In genomic region chr14:65054471-65055085, GRCh38 we compare ENCODE assay signal across 12 cellular contexts. TPM values are rescaled to one million over a fixed set of nuclear protein-coding genes. Genes with fewer than 3 reads are reported as not detected.
DNase-seq lines count a peak whose midpoint lies in the region; ATAC-seq and TF ChIP-seq lines count a peak whose summit lies in the region.
"Had no signal": no experiment of that assay in that cellular context is flagged by ENCODE, and none has a peak within 500 bp of the region (broad histone marks: within the 10 kb centered on the region; RNA-seq: fewer than 3 reads in every experiment).

No MANE protein-coding gene starts in this region.

- H3K27ac Mint-ChIP-seq in GM23338: no peak overlapping the region
- H3K27ac Mint-ChIP-seq: endodermal cell; T-helper 2 cell treated with Interferon-gamma antibody and Interleukin-4, amounts not matched to agents 5 μg/mL and 100 μg/mL, for 36 hours had no signal

- no peaks in the 10 kb centered on the region for H3K9me2 ChIP-seq in GM23338 (ENCODE audit: insufficient read depth)

- H3K27me3 Mint-ChIP-seq in GM23338 (ENCODE audit: insufficient read depth, low read depth, poor library complexity): no peaks in the 10 kb centered on the region

- DNase-seq in GM23338 (ENCODE audit: low spot score) (peak; percentile 34), RWPE2 (ENCODE audit: low spot score) (peak; percentile 59), left ventricle myocardium superior (no peak), spleen (peak; percentile 84), DMS 273 treated with DMSO at 0.1 percent for 48 hours (lab: John Stamatoyannopoulos, UW) (no peak)
- DNase-seq in stimulated activated naive CD8-positive, alpha-beta T cell treated with anti-CD3 and anti-CD28 coated beads, Interleukin-15, Interleukin-2, amounts not matched to agents 100 U/mL and 50 U/mL, for 24 hours: no peak
- DNase-seq: endodermal cell, NCI-H1436 treated with DMSO at 0.1 percent for 48 hours, NCI-H524 had no signal

- H3K4me3 ChIP-seq in GM23338: no peak overlapping the region
- no peak overlapping the region for H3K4me3 ChIP-seq in RWPE2 (ENCODE audit: severe bottlenecking)
- peak overlapping the region in 1 of 8 donors; percentile 18 for H3K4me3 ChIP-seq in spleen
- H3K4me3 ChIP-seq: gastroesophageal sphincter had no signal

- TF ChIP-seq POLR2A in spleen (IDR thresholded peaks at IDR 0.05): no peak

- ATAC-seq in GM23338 (peak; percentile 81), RWPE2 (ENCODE audit: low read depth) (no peak), left ventricle myocardium superior (peak; percentile 60), GM21529 (IDR thresholded peaks at IDR 0.05; ENCODE audit: unreplicated experiment) (no peak)
- no peak for ATAC-seq in stimulated activated naive CD8-positive, alpha-beta T cell treated with anti-CD3 and anti-CD28 coated beads, Interleukin-15, Interleukin-2, amounts not matched to agents 100 U/mL and 50 U/mL, for 24 hours
- ATAC-seq: gastroesophageal sphincter had no signal

- no peak overlapping the region for H2AFZ ChIP-seq in GM23338

- H3K27ac ChIP-seq in GM23338 (ENCODE audit: low read depth) (no peak overlapping the region), RWPE2 (ENCODE audit: poor library complexity, severe bottlenecking) (no peak overlapping the region), spleen (peak overlapping the region in 6 of 8 donors; percentile 5 to 75 (median 62))
- H3K27ac ChIP-seq: gastroesophageal sphincter had no signal

- no peak overlapping the region for H3K4me3 Mint-ChIP-seq in GM23338
- H3K4me3 Mint-ChIP-seq: endodermal cell; T-helper 2 cell treated with Interferon-gamma antibody and Interleukin-4, amounts not matched to agents 5 μg/mL and 100 μg/mL, for 36 hours had no signal

- H3K9me3 ChIP-seq in RWPE2 (ENCODE audit: severe bottlenecking) (no peaks in the 10 kb centered on the region), spleen (no peaks in the 10 kb centered on the region)
- H3K9me3 ChIP-seq: gastroesophageal sphincter had no signal

- no peaks in the 10 kb centered on the region for H3F3A ChIP-seq in GM23338 (replicated peaks; ENCODE audit: low read depth)

- no peaks in the 10 kb centered on the region for H3K9me3 Mint-ChIP-seq in GM23338
- H3K9me3 Mint-ChIP-seq: endodermal cell; T-helper 2 cell treated with Interferon-gamma antibody and Interleukin-4, amounts not matched to agents 5 μg/mL and 100 μg/mL, for 36 hours had no signal

- WGBS in spleen, 5 donors: 49 to 74% (median 59%) methylated on average over 15 to 23 of the region's 23 CpGs

- intact Hi-C loops in left ventricle myocardium superior (cut with micrococcal nuclease): no loop called here
- intact Hi-C loops in spleen (cut with DNase I; ENCODE audit: low total_unique reads): no loop called here

- H3K79me2 ChIP-seq in GM23338 (replicated peaks; ENCODE audit: insufficient read depth): no peaks in the 10 kb centered on the region

- H3K4me1 ChIP-seq in GM23338 (ENCODE audit: insufficient read depth): no peaks in the 10 kb centered on the region
- no peaks in the 10 kb centered on the region for H3K4me1 ChIP-seq in RWPE2 (ENCODE audit: insufficient read depth, poor library complexity, severe bottlenecking)
- peaks cover 0 to 27% (median 0%) of the 10 kb centered on the region in 6 donors for H3K4me1 ChIP-seq in spleen
- H3K4me1 ChIP-seq: gastroesophageal sphincter had no signal

- H3K4me1 Mint-ChIP-seq in GM23338: peaks cover 3% of the 10 kb centered on the region; the same call in 2 of the 3 replicates
- H3K4me1 Mint-ChIP-seq: endodermal cell had no signal

- H3K36me3 ChIP-seq in GM23338 (ENCODE audit: insufficient read depth): peaks cover 3% of the 10 kb centered on the region; the same call in 1 of the 2 replicates
- H3K36me3 ChIP-seq in RWPE2 (ENCODE audit: low read depth): peaks cover 53% of the 10 kb centered on the region
- H3K36me3 ChIP-seq in spleen: peaks cover 0 to 67% (median 5%) of the 10 kb centered on the region in 6 donors

- no peak overlapping the region for H3K4me2 ChIP-seq in GM23338

- H4K20me1 ChIP-seq in GM23338 (replicated peaks; ENCODE audit: insufficient read depth): 0 out of 2 replicates have a peak, but pooled peaks cover 4% of the 10 kb centered on the region

- H3K27me3 ChIP-seq in GM23338 (ENCODE audit: insufficient read depth) (no peaks in the 10 kb centered on the region), RWPE2 (ENCODE audit: insufficient read depth, poor library complexity, severe bottlenecking) (no peaks in the 10 kb centered on the region), spleen (replicated peaks in 1 of 7) (no peaks in the 10 kb centered on the region)
- H3K27me3 ChIP-seq: gastroesophageal sphincter had no signal

- TF ChIP-seq CTCF in GM23338 (conservative IDR thresholded peaks at IDR 0.05; ENCODE audit: low read depth in 2 of 2) (no peak), RWPE2 (IDR thresholded peaks at IDR 0.05; ENCODE audit: poor library complexity, severe bottlenecking) (no peak), spleen (IDR thresholded peaks at IDR 0.05 in 8 of 11, conservative IDR thresholded peaks at IDR 0.05 in 3 of 11) (no peak)

- peaks cover 3% of the 10 kb centered on the region; the same call in 1 of the 3 replicates for H3K36me3 Mint-ChIP-seq in GM23338 (ENCODE audit: low read depth)

TF ChIP-seq in GM23338, 12 proteins besides CTCF, POLR2A, EP300 and RAD21 (continues in another document):
- TF ChIP-seq POLR2AphosphoS5 (IDR thresholded peaks at IDR 0.05; ENCODE audit: low read depth) (no peak), JUNB (IDR thresholded peaks at IDR 0.05; ENCODE audit: unreplicated experiment) (no peak), REST (IDR thresholded peaks at IDR 0.05; ENCODE audit: unreplicated experiment) (no peak), EZH2 (IDR thresholded peaks at IDR 0.05; ENCODE audit: low read depth, unreplicated experiment) (no peak), ZNF331 (CRISPR knock-in tag; IDR thresholded peaks at IDR 0.05; ENCODE audit: low read depth) (no peak)

RNA-seq across cellular contexts. Expression of gene MAX, which starts 47.7 kb away (rescaled TPM):
- 25.0 and 31.8 TPM in 2 replicates for total RNA-seq in GM23338 (2014; rRNA removed; shearing (Covaris generic))
- 27.7 and 31.8 TPM in 2 replicates for polyA plus RNA-seq in GM23338 (2016; fragmentation: Nextera tagmentation; extraction: Ambion mirVana)
- 85.9 TPM for total RNA-seq in left ventricle myocardium superior
- 100 to 1,000 TPM; 100 to 162 (median 143) TPM for total RNA-seq in spleen
- polyA plus RNA-seq in spleen: 10 to 100 TPM; 58.7 to 79.6 (median 70.6) TPM

Comparison
In these comparisons a context has a peak if more than half of its experiments do, and no peak if none do; other contexts are left out.
1. ATAC-seq: peak in GM23338 (single experiment) and left ventricle myocardium superior (single experiment); none in RWPE2 (single experiment), GM21529 (single experiment) and stimulated activated naive CD8-positive, alpha-beta T cell treated with anti-CD3 and anti-CD28 coated beads, Interleukin-15, Interleukin-2, amounts not matched to agents 100 U/mL and 50 U/mL, for 24 hours (single experiment).
2. DNase-seq: peak in GM23338 (single experiment), RWPE2 (single experiment) and spleen (single experiment); none in left ventricle myocardium superior (single experiment), DMS 273 treated with DMSO at 0.1 percent for 48 hours (single experiment) and stimulated activated naive CD8-positive, alpha-beta T cell treated with anti-CD3 and anti-CD28 coated beads, Interleukin-15, Interleukin-2, amounts not matched to agents 100 U/mL and 50 U/mL, for 24 hours (single experiment).
3. H3K27ac ChIP-seq: peak in spleen (6 of 8); none in GM23338 (single experiment) and RWPE2 (single experiment).